ENCODE assay signal across 8 cellular contexts in the genomic region with DNA sequence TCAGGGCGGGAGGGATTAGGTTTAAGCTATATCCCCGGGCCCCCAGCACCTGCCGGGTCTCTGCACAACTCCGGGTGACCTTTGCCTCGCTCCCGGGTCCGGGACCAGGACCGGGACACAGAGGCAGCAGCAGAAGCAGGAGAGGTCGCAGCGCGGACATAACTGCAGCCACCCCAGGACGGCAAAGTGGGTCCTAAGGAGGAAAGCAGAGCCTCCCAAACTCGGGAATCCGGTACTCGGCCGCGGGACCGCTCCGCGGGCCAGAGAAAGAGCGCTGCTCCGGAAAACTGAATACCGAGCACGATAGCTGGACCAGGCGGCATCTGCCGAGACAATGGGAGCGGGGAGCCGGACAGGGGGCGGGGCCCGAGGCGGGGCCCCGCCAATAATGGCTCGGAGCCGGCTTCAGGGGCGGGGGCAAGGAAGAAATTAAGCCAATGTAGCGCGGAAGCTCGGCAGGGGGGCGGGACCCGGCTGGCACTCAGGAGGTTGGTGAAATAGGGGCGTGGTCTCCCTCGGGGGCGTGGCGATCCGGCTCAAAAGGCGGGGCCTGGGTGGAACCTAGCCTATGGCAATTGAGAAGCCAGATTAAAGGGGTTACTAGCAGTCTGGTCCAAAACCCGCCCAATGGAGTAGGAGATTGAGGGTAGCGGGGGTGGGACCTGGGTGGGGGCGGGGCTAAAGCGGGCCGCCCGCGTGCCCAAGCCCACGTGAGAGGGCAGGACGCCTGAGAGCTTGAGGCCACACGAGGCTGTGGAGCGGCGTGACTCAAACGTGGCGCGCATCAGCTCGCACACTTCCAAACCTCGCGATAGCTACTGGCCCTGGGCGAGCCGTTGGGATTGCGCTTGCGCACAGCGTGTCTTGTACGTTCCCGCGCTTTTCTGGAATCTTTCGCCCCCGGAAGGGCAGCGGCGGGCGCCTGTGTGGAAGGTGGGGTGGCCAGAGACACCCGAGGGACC. TPM values are rescaled to one million over a fixed set of nuclear protein-coding genes. Genes with fewer than 3 reads are reported as not detected.
DNase-seq lines count a peak whose midpoint lies in the region; ATAC-seq, FAIRE-seq and TF ChIP-seq lines count a peak whose summit lies in the region.

GPC2 (minus strand) TSS at position 342 of the 962 bp plus-strand sequence; CDS start at position 160, 182 bp downstream.
STAG3 (plus strand) TSS at position 879 of the 962 bp plus-strand sequence. CDS start 2,639 bp downstream, outside the sequence.

- H3K4me1 ChIP-seq in adipocyte (ENCODE audit: control insufficient read depth, insufficient read depth, low read length) (no peaks in the 10 kb centered on the region), left ventricle myocardium inferior (peaks cover 17% of the 10 kb centered on the region)

- H3K27me3 Mint-ChIP-seq in progenitor cell of endocrine pancreas: peaks cover 22% of the 10 kb centered on the region

- H3K36me3 ChIP-seq in adipocyte (ENCODE audit: control insufficient read depth, insufficient read depth, low read length, severe bottlenecking): no peaks in the 10 kb centered on the region
- no peaks in the 10 kb centered on the region for H3K36me3 ChIP-seq in left ventricle myocardium inferior

- no peaks in the 10 kb centered on the region for H3K9me3 ChIP-seq in adipocyte (ENCODE audit: control insufficient read depth, low read length)
- no peaks in the 10 kb centered on the region for H3K9me3 ChIP-seq in left ventricle myocardium inferior (replicated peaks)

- H3K36me3 Mint-ChIP-seq in progenitor cell of endocrine pancreas (ENCODE audit: insufficient read depth): peaks cover 12% of the 10 kb centered on the region

- no peaks in the 10 kb centered on the region for H3K9me3 Mint-ChIP-seq in progenitor cell of endocrine pancreas (ENCODE audit: low read depth)

- H3K27me3 ChIP-seq in adipocyte (replicated peaks; ENCODE audit: control insufficient read depth, insufficient read depth, low read length): peaks cover 17% of the 10 kb centered on the region
- peaks cover 14% of the 10 kb centered on the region for H3K27me3 ChIP-seq in left ventricle myocardium inferior (ENCODE audit: low read depth)

- no peak for TF ChIP-seq POLR2A in GM12892 (IDR thresholded peaks at IDR 0.05; ENCODE audit: low read depth, low read length)

- peak within 1 kb of the TSS; percentile 47 for H3K27ac ChIP-seq in left ventricle myocardium inferior (replicated peaks)

- DNase-seq in GM12892 (ENCODE audit: insufficient read length) (peak; percentile 91), NCI-H1417 treated with DMSO at 0.1 percent for 48 hours (lab: John Stamatoyannopoulos, UW) (peak; percentile 99), SW480 (ENCODE audit: low spot score) (peak; percentile 99), adipocyte (ENCODE audit: low read depth) (peak; percentile 99), left ventricle myocardium inferior (peak; percentile 96), progenitor cell of endocrine pancreas (ENCODE audit: low spot score, unreplicated experiment) (peak; percentile 97), ureter (ENCODE audit: low spot score) (peak; percentile 95)

- peaks cover 12% of the 10 kb centered on the region for H3K4me1 Mint-ChIP-seq in progenitor cell of endocrine pancreas (ENCODE audit: low read depth)

- intact Hi-C loops in left ventricle myocardium inferior (cut with micrococcal nuclease): no loop called here

- H3K4me3 ChIP-seq in adipocyte (ENCODE audit: low read length): peak within 1 kb of the TSS; percentile 83
- peak within 1 kb of the TSS; percentile 65 for H3K4me3 ChIP-seq in left ventricle myocardium inferior

- H3K27ac Mint-ChIP-seq in progenitor cell of endocrine pancreas: peak within 1 kb of the TSS; percentile 67

- H3K9ac ChIP-seq in adipocyte (ENCODE audit: low read length): peak within 1 kb of the TSS; percentile 78

- peak within 1 kb of the TSS; percentile 91 for H3K4me3 Mint-ChIP-seq in progenitor cell of endocrine pancreas (ENCODE audit: low read depth)

- TF ChIP-seq CTCF in left ventricle myocardium inferior (IDR thresholded peaks at IDR 0.05; ENCODE audit: borderline replicate concordance) (no peak), progenitor cell of endocrine pancreas (IDR thresholded peaks at IDR 0.05; ENCODE audit: unreplicated experiment) (no peak)

- peak; percentile 97 for FAIRE-seq in GM12892 (lab: Jason Lieb, UNC)

- ATAC-seq in HG02798 (IDR thresholded peaks at IDR 0.05; ENCODE audit: poor library complexity, unreplicated experiment): peak; percentile 90

RNA-seq across cellular contexts. Expression of gene GPC2, which starts in this region (rescaled TPM):
- 2.9 TPM for polyA plus RNA-seq in GM12892 (2012; ENCODE audit: missing spikeins)
- total RNA-seq in left ventricle myocardium inferior (0.25 TPM), progenitor cell of endocrine pancreas (64.0 and 65.2 TPM in 2 replicates), ureter (5.1 TPM)

RNA-seq across cellular contexts. Expression of gene STAG3, which starts in this region (rescaled TPM):
- polyA plus RNA-seq in GM12892 (2012; ENCODE audit: missing spikeins): 353 TPM
- total RNA-seq in left ventricle myocardium inferior (0.74 TPM), progenitor cell of endocrine pancreas (2.4 and 2.5 TPM in 2 replicates), ureter (1.9 TPM)

Comparison
In these comparisons a context has a peak if more than half of its experiments do, and no peak if none do; other contexts are left out.
1. Peak in every context shown above with its lines: DNase-seq, ATAC-seq, H3K4me3 ChIP-seq and H3K27ac ChIP-seq.
2. RNA of gene GPC2 (total RNA-seq): 64.0 to 65.2 TPM in progenitor cell of endocrine pancreas; 5.1 TPM in ureter (single experiment) and 0.25 TPM in left ventricle myocardium inferior (single experiment); every median in the first group is over 10 times any median in the second.
3. Peak in DNase-seq, H3K4me3 ChIP-seq and H3K27ac ChIP-seq in left ventricle myocardium inferior; RNA of the genes that start here not detected or under 1 TPM.